In genomic region chr15:69719527-69719926, GRCh38 we compare ENCODE assay signal across 9 cellular contexts.
DNase-seq lines count a peak whose midpoint lies in the region; ATAC-seq and TF ChIP-seq lines count a peak whose summit lies in the region.
"Had no signal": no experiment of that assay in that cellular context is flagged by ENCODE, and none has a peak within 500 bp of the region (broad histone marks: within the 10 kb centered on the region; RNA-seq: fewer than 3 reads in every experiment).

No MANE protein-coding gene starts in this region.

- WGBS in spleen, 5 donors, result 3 to 14% (median 8%) methylated on average over 4 of the region's 4 CpGs
- 89% methylated on average over 4 of the region's 4 CpGs for WGBS in hepatocyte (ENCODE audit: low lambda C conversion rate, missing lambda C conversion rate)

- H3K27ac ChIP-seq in Peyer's patch (peak overlapping the region; percentile 25 to 67 (median 58)), spleen (peak overlapping the region; percentile 37 to 92 (median 84)), hepatocyte (no peak overlapping the region)

- TF ChIP-seq POLR2A in Peyer's patch (IDR thresholded peaks at IDR 0.05) (no peak), spleen (IDR thresholded peaks at IDR 0.05) (no peak)

- no peak for ATAC-seq in HG03457 (IDR thresholded peaks at IDR 0.05; ENCODE audit: unreplicated experiment)

- H3K4me2 ChIP-seq in hepatocyte, result no peak overlapping the region

- DNase-seq in ELR (ENCODE audit: low read depth), result peak; percentile 24
- DNase-seq in Peyer's patch, result peak in 2 of 3 donors; percentile 76 to 88
- DNase-seq in activated naive CD4-positive, alpha-beta T cell treated with Interleukin-2 at 50 U/mL for 16 hours, result peak; percentile 62
- DNase-seq in spleen, result peak; percentile 86
- no peak for DNase-seq in hepatocyte (ENCODE audit: low spot score)
- DNase-seq in D341Med (ENCODE audit: low spot score), result no peak
- no peak for DNase-seq in NCI-H510A treated with DMSO at 0.1 percent for 48 hours (lab: John Stamatoyannopoulos, UW)
- DNase-seq: NCI-H2107 had no signal

- no peak overlapping the region for H2AFZ ChIP-seq in hepatocyte

- intact Hi-C loops in spleen (cut with DNase I; ENCODE audit: low total_unique reads), result no loop called here

- H3K27me3 ChIP-seq in Peyer's patch (no peaks in the 10 kb centered on the region), spleen (replicated peaks in 1 of 7) (peaks cover 0 to 8% (median 0%) of the 10 kb centered on the region in 7 donors), hepatocyte (no peaks in the 10 kb centered on the region)

- H3K79me2 ChIP-seq in hepatocyte, result no peaks in the 10 kb centered on the region

- H3K36me3 ChIP-seq in Peyer's patch (no peaks in the 10 kb centered on the region), spleen (no peaks in the 10 kb centered on the region), hepatocyte (replicated peaks; ENCODE audit: insufficient read depth, low read depth) (no peaks in the 10 kb centered on the region)

- no peak overlapping the region for H3K4me3 ChIP-seq in Peyer's patch
- peak overlapping the region in 1 of 8 donors; percentile 51 for H3K4me3 ChIP-seq in spleen
- no peak overlapping the region for H3K4me3 ChIP-seq in hepatocyte

- H3K9me3 ChIP-seq in Peyer's patch, result no peaks in the 10 kb centered on the region
- H3K9me3 ChIP-seq in spleen, result no peaks in the 10 kb centered on the region
- no peaks in the 10 kb centered on the region for H3K9me3 ChIP-seq in hepatocyte (ENCODE audit: low read depth)

- no peaks in the 10 kb centered on the region for H4K20me1 ChIP-seq in hepatocyte (ENCODE audit: insufficient read depth, poor library complexity, severe bottlenecking)

- H3K4me1 ChIP-seq in Peyer's patch (peaks cover 0 to 12% (median 2%) of the 10 kb centered on the region in 4 donors), spleen (peaks cover 33 to 97% (median 74%) of the 10 kb centered on the region in 6 donors), hepatocyte (ENCODE audit: insufficient read depth) (no peaks in the 10 kb centered on the region)

- TF ChIP-seq CTCF in Peyer's patch (IDR thresholded peaks at IDR 0.05), result no peak
- TF ChIP-seq CTCF in spleen (IDR thresholded peaks at IDR 0.05 in 8 of 11, conservative IDR thresholded peaks at IDR 0.05 in 3 of 11), result no peak
- TF ChIP-seq CTCF in hepatocyte (IDR thresholded peaks at IDR 0.05; ENCODE audit: poor library complexity), result no peak

- H3K9me2 ChIP-seq in hepatocyte (replicated peaks; ENCODE audit: insufficient read depth), result no peaks in the 10 kb centered on the region

Comparison
In these comparisons a context has a peak if more than half of its experiments do, and no peak if none do; other contexts are left out.
1. DNase-seq: peak in ELR (single experiment), Peyer's patch (2 of 3), activated naive CD4-positive, alpha-beta T cell treated with Interleukin-2 at 50 U/mL for 16 hours (single experiment) and spleen (single experiment); none in hepatocyte (single experiment), D341Med (single experiment) and NCI-H510A treated with DMSO at 0.1 percent for 48 hours (single experiment).